Comparison of ENCODE assay signal across 23 cellular contexts in the genomic region with DNA sequence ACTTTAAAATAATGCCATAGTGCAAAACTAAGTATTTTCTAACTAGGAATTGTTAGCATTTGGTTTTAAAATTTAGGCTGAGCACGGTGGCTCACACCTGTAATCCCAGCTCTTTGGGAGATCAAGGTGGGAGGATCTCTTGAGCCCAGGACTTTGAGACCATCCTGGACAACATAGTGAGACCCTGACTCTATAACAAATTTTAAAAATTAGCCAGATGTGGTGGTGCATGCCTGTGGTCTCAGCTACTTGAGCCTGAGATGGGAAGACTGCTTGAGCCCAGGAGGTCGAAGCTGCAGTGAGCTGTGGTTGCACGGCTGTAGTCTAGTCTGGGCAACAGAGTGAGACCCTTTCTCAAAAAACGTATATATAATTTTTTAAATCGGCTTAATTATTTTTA.
A peak's percentile ranks its signal among the peaks of the same experiment; 100 is the strongest.
DNase-seq lines count a peak whose midpoint lies in the region; ATAC-seq and TF ChIP-seq lines count a peak whose summit lies in the region.
"Had no signal": no experiment of that assay in that cellular context is flagged by ENCODE, and none has a peak within 500 bp of the region (broad histone marks: within the 10 kb centered on the region; RNA-seq: fewer than 3 reads in every experiment).

No MANE protein-coding gene starts in this region.

- H3K27me3 ChIP-seq in Loucy (ENCODE audit: insufficient read depth, low read length, poor library complexity, severe bottlenecking) = no peaks in the 10 kb centered on the region
- H3K27me3 ChIP-seq: body of pancreas, dorsolateral prefrontal cortex, ovary, upper lobe of left lung had no signal

- H4K20me1 ChIP-seq in Loucy (ENCODE audit: insufficient read depth, low read length, poor library complexity, severe bottlenecking) = peaks cover 94% of the 10 kb centered on the region

- DNase-seq in stimulated activated naive CD8-positive, alpha-beta T cell treated with anti-CD3 and anti-CD28 coated beads, Interleukin-15, Interleukin-2, amounts not matched to agents 100 U/mL and 50 U/mL, for 24 hours = no peak
- no peak for DNase-seq in central memory CD8-positive, alpha-beta T cell (ENCODE audit: low spot score in 2 of 2)
- DNase-seq in kidney glomerular epithelial cell (lab: John Stamatoyannopoulos, UW) (no peak), RWPE1 (ENCODE audit: low spot score) (no peak), globus pallidus (ENCODE audit: low spot score) (no peak)
- no peak for DNase-seq in activated naive CD4-positive, alpha-beta T cell (lab: John Stamatoyannopoulos, UW)
- DNase-seq: activated gamma-delta T cell; activated T-cell treated with anti-CD3 and anti-CD28 coated beads, Interleukin-2, amount 50 U/mL, for 1 hour; body of pancreas; dorsolateral prefrontal cortex; MM.1S; NCI-H1417 treated with DMSO at 0.1 percent for 48 hours; NCI-H2081; NCI-H226; nephron progenitor cell; ovary; upper lobe of left lung had no signal

- H3K4me2 ChIP-seq in Loucy (ENCODE audit: low read depth, low read length, poor library complexity, severe bottlenecking) = peak overlapping the region; percentile 97

- H3K4me3 ChIP-seq in Loucy (ENCODE audit: low read length, poor library complexity, severe bottlenecking) = peak overlapping the region; percentile 19
- H3K4me3 ChIP-seq: body of pancreas, dorsolateral prefrontal cortex, K562, ovary, skin epidermis, upper lobe of left lung had no signal

- H3K9me3 Mint-ChIP-seq in stimulated activated naive CD8-positive, alpha-beta T cell treated with anti-CD3 and anti-CD28 coated beads, Interleukin-15, Interleukin-2, amounts not matched to agents 100 ng/mL and 50 ng/mL, for 24 hours = no peaks in the 10 kb centered on the region
- no peaks in the 10 kb centered on the region for H3K9me3 Mint-ChIP-seq in central memory CD8-positive, alpha-beta T cell
- H3K9me3 Mint-ChIP-seq: nephron progenitor cell had no signal

- TF ChIP-seq CTCF in Loucy (conservative IDR thresholded peaks at IDR 0.05; ENCODE audit: low read length) = no peak
- TF ChIP-seq CTCF in RWPE1 (conservative IDR thresholded peaks at IDR 0.05; ENCODE audit: low read depth) = no peak

- H3K36me3 Mint-ChIP-seq in stimulated activated naive CD8-positive, alpha-beta T cell treated with anti-CD3 and anti-CD28 coated beads, Interleukin-15, Interleukin-2, amounts not matched to agents 100 ng/mL and 50 ng/mL, for 24 hours (ENCODE audit: low read depth) = peaks cover 63% of the 10 kb centered on the region
- H3K36me3 Mint-ChIP-seq in central memory CD8-positive, alpha-beta T cell (ENCODE audit: insufficient read depth) = peaks cover 36% of the 10 kb centered on the region

- peaks cover 97% of the 10 kb centered on the region for H3K79me2 ChIP-seq in Loucy (ENCODE audit: insufficient read depth, low read length)

- peaks cover 75% of the 10 kb centered on the region for H3K4me1 ChIP-seq in Loucy (ENCODE audit: insufficient read depth, low read length, poor library complexity, severe bottlenecking)

- ATAC-seq in stimulated activated naive CD8-positive, alpha-beta T cell treated with anti-CD3 and anti-CD28 coated beads, Interleukin-15, Interleukin-2, amounts not matched to agents 100 U/mL and 50 U/mL, for 24 hours = no peak
- no peak for ATAC-seq in central memory CD8-positive, alpha-beta T cell (replicated peaks; ENCODE audit: extremely low read depth, poor library complexity, severe bottlenecking)
- ATAC-seq: body of pancreas, HCT116, K562 had no signal

- peak overlapping the region; percentile 100 for H3K4me3 Mint-ChIP-seq in stimulated activated naive CD8-positive, alpha-beta T cell treated with anti-CD3 and anti-CD28 coated beads, Interleukin-15, Interleukin-2, amounts not matched to agents 100 ng/mL and 50 ng/mL, for 24 hours
- peak overlapping the region; percentile 96 for H3K4me3 Mint-ChIP-seq in central memory CD8-positive, alpha-beta T cell
- H3K4me3 Mint-ChIP-seq: nephron progenitor cell had no signal

- no peaks in the 10 kb centered on the region for H3K9me2 ChIP-seq in Loucy (replicated peaks; ENCODE audit: low read depth, low read length)

- H3K9me3 ChIP-seq in Loucy (ENCODE audit: insufficient read depth, low read depth, low read length) = no peaks in the 10 kb centered on the region
- H3K9me3 ChIP-seq: body of pancreas, ovary, upper lobe of left lung had no signal

- peaks cover 6% of the 10 kb centered on the region; the same call in 1 of the 2 replicates for H3K36me3 ChIP-seq in Loucy (ENCODE audit: insufficient read depth, low read length)
- H3K36me3 ChIP-seq: ovary, upper lobe of left lung had no signal

- H2AFZ ChIP-seq in Loucy (ENCODE audit: low read length) = no peak overlapping the region

- no peaks in the 10 kb centered on the region for H3F3A ChIP-seq in Loucy (ENCODE audit: low read depth)

- no peaks in the 10 kb centered on the region for H3K27me3 Mint-ChIP-seq in stimulated activated naive CD8-positive, alpha-beta T cell treated with anti-CD3 and anti-CD28 coated beads, Interleukin-15, Interleukin-2, amounts not matched to agents 100 ng/mL and 50 ng/mL, for 24 hours
- H3K27me3 Mint-ChIP-seq in central memory CD8-positive, alpha-beta T cell = no peaks in the 10 kb centered on the region

- POLR2A ChIA-PET in RWPE1 (lab: Yijun Ruan, JAX; ENCODE audit: low non-redundant PET) = no interaction called here

- peaks cover 89% of the 10 kb centered on the region for H3K4me1 Mint-ChIP-seq in stimulated activated naive CD8-positive, alpha-beta T cell treated with anti-CD3 and anti-CD28 coated beads, Interleukin-15, Interleukin-2, amounts not matched to agents 100 ng/mL and 50 ng/mL, for 24 hours (ENCODE audit: low read depth)
- peaks cover 81% of the 10 kb centered on the region for H3K4me1 Mint-ChIP-seq in central memory CD8-positive, alpha-beta T cell

- CTCF ChIA-PET in RWPE1 (lab: Yijun Ruan, JAX) = interaction anchor here (0.6 kb wide), 1 partner anchor 322 kb away, joined by 4 read pairs; no protein-coding TSS in a partner anchor

- no peak overlapping the region for H3K9ac ChIP-seq in Loucy (ENCODE audit: low read depth, low read length, poor library complexity, severe bottlenecking)

- no peak overlapping the region for H3K27ac ChIP-seq in RWPE1
- H3K27ac ChIP-seq: body of pancreas, C4-2B, dorsolateral prefrontal cortex, ovary, upper lobe of left lung had no signal

- H3K27ac Mint-ChIP-seq in stimulated activated naive CD8-positive, alpha-beta T cell treated with anti-CD3 and anti-CD28 coated beads, Interleukin-15, Interleukin-2, amounts not matched to agents 100 ng/mL and 50 ng/mL, for 24 hours = peak overlapping the region; percentile 90
- peak overlapping the region; percentile 97 for H3K27ac Mint-ChIP-seq in central memory CD8-positive, alpha-beta T cell (ENCODE audit: low read depth)
- H3K27ac Mint-ChIP-seq: nephron progenitor cell had no signal
